In the genomic region with DNA sequence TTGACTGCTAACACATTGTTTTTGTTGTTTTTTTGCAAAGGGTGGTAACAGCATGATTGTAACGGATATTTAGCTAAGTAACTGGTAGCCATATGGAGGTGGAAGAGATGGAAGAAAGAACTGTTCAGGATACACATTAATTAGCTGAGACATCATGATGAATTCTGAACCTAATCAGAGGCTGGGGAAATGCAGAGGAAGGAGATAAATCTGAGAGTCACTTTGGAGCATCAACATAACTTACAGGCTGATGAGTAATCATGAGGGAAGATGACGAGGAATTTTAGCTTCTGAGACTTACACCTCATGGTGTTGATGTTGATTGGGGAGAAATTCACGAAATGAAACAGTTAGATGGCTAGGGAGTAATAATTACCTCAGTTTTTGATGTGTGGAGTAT, we compare ENCODE assay signal across 17 cellular contexts.
A peak's percentile ranks its signal among the peaks of the same experiment; 100 is the strongest.
DNase-seq lines count a peak whose midpoint lies in the region; ATAC-seq and TF ChIP-seq lines count a peak whose summit lies in the region.
"Had no signal": no experiment of that assay in that cellular context is flagged by ENCODE, and none has a peak within 500 bp of the region (broad histone marks: within the 10 kb centered on the region; RNA-seq: fewer than 3 reads in every experiment).

No MANE protein-coding gene starts in this region.

- peaks cover 29% of the 10 kb centered on the region for H3K4me1 Mint-ChIP-seq in activated CD8-positive, alpha-beta T cell treated with anti-CD3 and anti-CD28 coated beads for 36 hours (ENCODE audit: low read depth)
- H3K4me1 Mint-ChIP-seq in activated CD8-positive, alpha-beta T cell treated with anti-CD3 and anti-CD28 coated beads, Interleukin-2, amount 10 ng/mL, durations not matched to agents 7 days and 5 days (ENCODE audit: low read depth) = peaks cover 1% of the 10 kb centered on the region

- peak overlapping the region; percentile 66 for H3K27ac Mint-ChIP-seq in activated CD8-positive, alpha-beta T cell treated with anti-CD3 and anti-CD28 coated beads for 36 hours
- no peak overlapping the region for H3K27ac Mint-ChIP-seq in activated CD8-positive, alpha-beta T cell treated with anti-CD3 and anti-CD28 coated beads, Interleukin-2, amount 10 ng/mL, durations not matched to agents 7 days and 5 days

- peaks cover 18 to 52% (median 45%) of the 10 kb centered on the region in 5 donors for H3K36me3 ChIP-seq in subcutaneous abdominal adipose tissue (ENCODE audit: control insufficient read depth in 5 of 5, insufficient read depth in 5 of 5, low read length in 5 of 5)

- TF ChIP-seq CTCF in activated CD8-positive, alpha-beta T cell treated with anti-CD3 and anti-CD28 coated beads for 36 hours (IDR thresholded peaks at IDR 0.05) = no peak
- TF ChIP-seq CTCF in dorsolateral prefrontal cortex (IDR thresholded peaks at IDR 0.05 in 54 of 56, conservative IDR thresholded peaks at IDR 0.05 in 2 of 56; ENCODE audit: low read depth in 1 of 56, partially characterized antibody in 56 of 56) = no peak

- H3K27me3 ChIP-seq in dorsolateral prefrontal cortex (no peaks in the 10 kb centered on the region), subcutaneous abdominal adipose tissue (ENCODE audit: control insufficient read depth in 5 of 5, insufficient read depth in 4 of 5, low read length in 5 of 5) (no peaks in the 10 kb centered on the region)

- H3K9me3 ChIP-seq in subcutaneous abdominal adipose tissue (ENCODE audit: control insufficient read depth in 5 of 5, low read length in 5 of 5) = no peaks in the 10 kb centered on the region

- H3K4me1 ChIP-seq in subcutaneous abdominal adipose tissue (ENCODE audit: control insufficient read depth in 5 of 5, insufficient read depth in 5 of 5, low read length in 5 of 5) = peaks cover 0 to 19% (median 15%) of the 10 kb centered on the region in 5 donors

- no peaks in the 10 kb centered on the region for H3K27me3 Mint-ChIP-seq in activated CD8-positive, alpha-beta T cell treated with anti-CD3 and anti-CD28 coated beads for 36 hours
- H3K27me3 Mint-ChIP-seq in activated CD8-positive, alpha-beta T cell treated with anti-CD3 and anti-CD28 coated beads, Interleukin-2, amount 10 ng/mL, durations not matched to agents 7 days and 5 days (ENCODE audit: low read depth) = no peaks in the 10 kb centered on the region

- intact Hi-C loops in activated CD8-positive, alpha-beta T cell treated with anti-CD3 and anti-CD28 coated beads for 36 hours (cut with micrococcal nuclease) = loop anchor here (10.0 kb wide), 1 partner anchor 94 kb away; no protein-coding TSS in a partner anchor
- intact Hi-C loops in dorsolateral prefrontal cortex (cut with DNase I) = no loop called here

- DNase-seq in activated CD8-positive, alpha-beta T cell treated with anti-CD3 and anti-CD28 coated beads for 36 hours = no peak
- no peak for DNase-seq in activated CD8-positive, alpha-beta T cell treated with anti-CD3 and anti-CD28 coated beads, Interleukin-2, amount 10 ng/mL, durations not matched to agents 7 days and 5 days
- DNase-seq in RKO (ENCODE audit: low spot score) = peak; percentile 47
- DNase-seq in dorsolateral prefrontal cortex = no peak
- DNase-seq: activated T-cell treated with anti-CD3 and anti-CD28 coated beads, Interleukin-2, amount 50 U/mL, for 1 hour; amniotic stem cell; COR-L47; H7; Karpas-422; NCI-H1694; T-helper 2 cell; trophoblast cell had no signal

- ATAC-seq in activated CD8-positive, alpha-beta T cell treated with anti-CD3 and anti-CD28 coated beads for 36 hours = no peak
- no peak for ATAC-seq in activated CD8-positive, alpha-beta T cell treated with anti-CD3 and anti-CD28 coated beads, Interleukin-2, amount 10 ng/mL, durations not matched to agents 7 days and 5 days
- ATAC-seq in HG02884 (IDR thresholded peaks at IDR 0.05; ENCODE audit: unreplicated experiment) (no peak), GM21515 (IDR thresholded peaks at IDR 0.05; ENCODE audit: unreplicated experiment) (no peak), GM18909 (IDR thresholded peaks at IDR 0.05; ENCODE audit: poor library complexity, unreplicated experiment) (no peak)
- ATAC-seq: Panc1 had no signal

- H3K4me3 ChIP-seq in dorsolateral prefrontal cortex (no peak overlapping the region), subcutaneous abdominal adipose tissue (ENCODE audit: low read depth in 1 of 5, low read length in 5 of 5) (no peak overlapping the region)

- POLR2A ChIA-PET in activated CD8-positive, alpha-beta T cell treated with anti-CD3 and anti-CD28 coated beads for 36 hours (lab: Charles Lee) = no interaction called here
- POLR2A ChIA-PET in activated CD8-positive, alpha-beta T cell treated with anti-CD3 and anti-CD28 coated beads, Interleukin-2, amount 10 ng/mL, durations not matched to agents 7 days and 5 days (lab: Charles Lee) = interaction anchor here (0.5 kb wide), 1 partner anchor 92 kb away, joined by 3 read pairs; no protein-coding TSS in a partner anchor

- no peak overlapping the region for H3K4me3 Mint-ChIP-seq in activated CD8-positive, alpha-beta T cell treated with anti-CD3 and anti-CD28 coated beads for 36 hours
- no peak overlapping the region for H3K4me3 Mint-ChIP-seq in activated CD8-positive, alpha-beta T cell treated with anti-CD3 and anti-CD28 coated beads, Interleukin-2, amount 10 ng/mL, durations not matched to agents 7 days and 5 days

- H3K9me3 Mint-ChIP-seq in activated CD8-positive, alpha-beta T cell treated with anti-CD3 and anti-CD28 coated beads for 36 hours = no peaks in the 10 kb centered on the region
- no peaks in the 10 kb centered on the region for H3K9me3 Mint-ChIP-seq in activated CD8-positive, alpha-beta T cell treated with anti-CD3 and anti-CD28 coated beads, Interleukin-2, amount 10 ng/mL, durations not matched to agents 7 days and 5 days (ENCODE audit: insufficient read depth)

- peaks cover 65% of the 10 kb centered on the region for H3K36me3 Mint-ChIP-seq in activated CD8-positive, alpha-beta T cell treated with anti-CD3 and anti-CD28 coated beads for 36 hours (ENCODE audit: low read depth)
- H3K36me3 Mint-ChIP-seq in activated CD8-positive, alpha-beta T cell treated with anti-CD3 and anti-CD28 coated beads, Interleukin-2, amount 10 ng/mL, durations not matched to agents 7 days and 5 days (ENCODE audit: low read depth) = peaks cover 72% of the 10 kb centered on the region

- CTCF ChIA-PET in activated CD8-positive, alpha-beta T cell treated with anti-CD3 and anti-CD28 coated beads for 36 hours (lab: Charles Lee) = interaction anchor here (0.9 to 1.3 kb wide), 2 partner anchors 8 to 150 kb away, joined by 3 to 6 read pairs; no protein-coding TSS in a partner anchor
- CTCF ChIA-PET in activated CD8-positive, alpha-beta T cell treated with anti-CD3 and anti-CD28 coated beads, Interleukin-2, amount 10 ng/mL, durations not matched to agents 7 days and 5 days (lab: Charles Lee) = interaction anchor here (0.6 to 2.1 kb wide), 4 partner anchors 9 to 168 kb away, joined by 3 to 6 read pairs (median 4); no protein-coding TSS in a partner anchor

- H3K9ac ChIP-seq in subcutaneous abdominal adipose tissue (ENCODE audit: low read length in 5 of 5) = no peak overlapping the region

- peak overlapping the region in 43 of 59 donors; percentile 4 to 86 (median 56) for H3K27ac ChIP-seq in dorsolateral prefrontal cortex
- H3K27ac ChIP-seq in subcutaneous abdominal adipose tissue (ENCODE audit: low read depth, low read length) = peak overlapping the region; percentile 19
